In genomic region chr10:6010569-6010968, GRCh38 we compare ENCODE assay signal across 1 cellular context.
TF ChIP-seq lines count a peak whose summit lies in the region.

No MANE protein-coding gene starts in this region.

TF ChIP-seq in K562, 482 proteins besides CTCF, POLR2A, EP300 and RAD21:
- peak; percentile 86 for TF ChIP-seq ATF3 (IDR thresholded peaks at IDR 0.05)
- no peak for TF ChIP-seq ATF3 (CRISPR knock-in tag; conservative IDR thresholded peaks at IDR 0.05)
- TF ChIP-seq SRSF3 (IDR thresholded peaks at IDR 0.05; ENCODE audit: insufficient read depth, low read length), result no peak
- no peak for TF ChIP-seq POLR2B (IDR thresholded peaks at IDR 0.05; ENCODE audit: low read depth, partially characterized antibody)
